Comparison of ENCODE assay signal across 9 cellular contexts in the genomic region with DNA sequence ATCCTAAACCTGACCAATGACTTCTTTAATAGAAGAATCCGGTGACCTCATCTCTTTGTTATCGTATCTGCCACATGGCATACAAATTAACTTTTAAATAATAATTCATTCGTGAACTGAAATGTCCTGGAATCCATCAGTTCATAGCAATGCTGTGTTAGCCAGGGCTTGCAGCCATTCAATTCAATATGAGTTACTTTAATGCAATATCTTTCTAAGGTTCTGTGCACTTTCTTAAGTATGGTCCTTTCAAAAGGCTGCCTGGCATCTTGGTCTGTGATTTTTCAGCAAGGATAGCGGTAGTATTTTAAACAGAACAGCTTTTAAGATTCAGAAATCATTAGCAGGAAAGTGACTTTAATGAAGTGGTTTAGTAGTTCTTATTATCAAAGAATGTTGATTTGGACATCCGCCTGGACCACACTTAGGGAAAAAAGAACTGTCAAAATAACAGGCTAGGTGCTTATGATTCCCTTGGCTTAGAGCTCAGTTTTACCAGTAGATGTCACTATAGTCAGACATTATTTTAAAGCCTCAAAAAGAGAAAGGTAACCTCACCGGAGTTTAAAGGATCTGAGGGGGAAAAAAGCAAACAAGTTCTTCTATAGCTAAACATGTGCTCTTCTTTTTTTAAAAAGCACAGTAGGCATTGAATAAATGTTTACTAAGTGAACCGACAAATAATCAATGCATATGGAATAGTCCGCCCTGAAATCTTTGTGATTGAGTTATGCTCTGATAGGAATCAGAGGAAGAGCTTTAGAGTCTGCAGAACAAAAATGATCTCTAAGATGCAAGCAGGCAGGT. TPM values are rescaled to one million over a fixed set of nuclear protein-coding genes. Genes with fewer than 3 reads are reported as not detected.
DNase-seq lines count a peak whose midpoint lies in the region; ATAC-seq, FAIRE-seq and TF ChIP-seq lines count a peak whose summit lies in the region.
"Had no signal": no experiment of that assay in that cellular context is flagged by ENCODE, and none has a peak within 500 bp of the region (broad histone marks: within the 10 kb centered on the region; RNA-seq: fewer than 3 reads in every experiment).

No MANE protein-coding gene starts in this region.

- H3K4me3 Mint-ChIP-seq in nephron progenitor cell: peak overlapping the region; percentile 76
- no peak overlapping the region for H3K4me3 Mint-ChIP-seq in activated T-helper 17 cell treated with anti-CD3 and anti-CD28 coated beads, Interleukin-2, amount 50 U/mL, for 72 hours
- H3K4me3 Mint-ChIP-seq: activated B cell treated with CpG ODN at 0.5 μM for 24 hours had no signal

- peak overlapping the region in 12 of 59 donors; percentile 7 to 41 (median 30) for H3K4me3 ChIP-seq in dorsolateral prefrontal cortex

- H3K9me3 Mint-ChIP-seq in nephron progenitor cell: no peaks in the 10 kb centered on the region
- H3K9me3 Mint-ChIP-seq in activated T-helper 17 cell treated with anti-CD3 and anti-CD28 coated beads, Interleukin-2, amount 50 U/mL, for 72 hours: no peaks in the 10 kb centered on the region
- H3K9me3 Mint-ChIP-seq: activated B cell treated with CpG ODN at 0.5 μM for 24 hours had no signal

- no peak overlapping the region for H3K27ac ChIP-seq in dorsolateral prefrontal cortex

- no peak for ATAC-seq in activated T-helper 17 cell treated with anti-CD3 and anti-CD28 coated beads, Interleukin-2, amount 50 U/mL, for 72 hours (replicated peaks)
- ATAC-seq in HG02759 (IDR thresholded peaks at IDR 0.05; ENCODE audit: unreplicated experiment): no peak
- ATAC-seq in HG03378 (IDR thresholded peaks at IDR 0.05; ENCODE audit: unreplicated experiment): no peak

- peaks cover 9% of the 10 kb centered on the region for H3K36me3 Mint-ChIP-seq in nephron progenitor cell (ENCODE audit: low read depth)
- no peaks in the 10 kb centered on the region for H3K36me3 Mint-ChIP-seq in activated T-helper 17 cell treated with anti-CD3 and anti-CD28 coated beads, Interleukin-2, amount 50 U/mL, for 72 hours (ENCODE audit: low read depth)

- DNase-seq in GM12892 (ENCODE audit: insufficient read length) (no peak), NCI-H345 (lab: John Stamatoyannopoulos, UW) (peak; percentile 25), dorsolateral prefrontal cortex (no peak), nephron progenitor cell (no peak), DMS79 treated with DMSO at 0.1 percent for 48 hours (lab: John Stamatoyannopoulos, UW) (no peak)
- DNase-seq: activated B cell treated with CpG ODN at 0.5 μM for 24 hours had no signal

- no peaks in the 10 kb centered on the region for H3K27me3 Mint-ChIP-seq in nephron progenitor cell (ENCODE audit: low read depth, poor library complexity)
- H3K27me3 Mint-ChIP-seq in activated T-helper 17 cell treated with anti-CD3 and anti-CD28 coated beads, Interleukin-2, amount 50 U/mL, for 72 hours: no peaks in the 10 kb centered on the region
- H3K27me3 Mint-ChIP-seq: activated B cell treated with CpG ODN at 0.5 μM for 24 hours had no signal

- peaks cover 21% of the 10 kb centered on the region for H3K4me1 Mint-ChIP-seq in nephron progenitor cell
- H3K4me1 Mint-ChIP-seq in activated T-helper 17 cell treated with anti-CD3 and anti-CD28 coated beads, Interleukin-2, amount 50 U/mL, for 72 hours: no peaks in the 10 kb centered on the region
- H3K4me1 Mint-ChIP-seq: activated B cell treated with CpG ODN at 0.5 μM for 24 hours had no signal

- TF ChIP-seq CTCF in dorsolateral prefrontal cortex (IDR thresholded peaks at IDR 0.05 in 54 of 56, conservative IDR thresholded peaks at IDR 0.05 in 2 of 56; ENCODE audit: low read depth in 1 of 56, partially characterized antibody in 56 of 56) (peak; percentile 27 to 78 (median 58)), nephron progenitor cell (IDR thresholded peaks at IDR 0.05) (peak; percentile 49)

- intact Hi-C loops in dorsolateral prefrontal cortex (cut with DNase I): loop anchor here (5.0 to 10.0 kb wide), 3 partner anchors 401 to 528 kb away; no protein-coding TSS in a partner anchor

- peak; percentile 21 for FAIRE-seq in GM12892 (lab: Jason Lieb, UNC)

- H3K27me3 ChIP-seq in dorsolateral prefrontal cortex: no peaks in the 10 kb centered on the region

- H3K27ac Mint-ChIP-seq in nephron progenitor cell: no peak overlapping the region
- no peak overlapping the region for H3K27ac Mint-ChIP-seq in activated T-helper 17 cell treated with anti-CD3 and anti-CD28 coated beads, Interleukin-2, amount 50 U/mL, for 72 hours
- H3K27ac Mint-ChIP-seq: activated B cell treated with CpG ODN at 0.5 μM for 24 hours had no signal

- TF ChIP-seq POLR2A in GM12892 (IDR thresholded peaks at IDR 0.05; ENCODE audit: low read depth, low read length): no peak

RNA-seq across cellular contexts. Expression of a gene that starts 22.7 kb away (rescaled TPM):
- 2.7 TPM for polyA plus RNA-seq in GM12892 (2012; ENCODE audit: missing spikeins)
- total RNA-seq in dorsolateral prefrontal cortex: 1 to 10 TPM; 1.3 to 6.3 (median 3.4) TPM
- total RNA-seq in activated T-helper 17 cell treated with anti-CD3 and anti-CD28 coated beads, Interleukin-2, amount 50 U/mL, for 72 hours: 1 to 10 TPM; 3.4 to 6.6 TPM
